Comparison of ENCODE assay signal across 19 cellular contexts in genomic region chr22:24030186-24030702, GRCh38. TPM values are rescaled to one million over a fixed set of nuclear protein-coding genes. Genes with fewer than 3 reads are reported as not detected.
A peak's percentile ranks its signal among the peaks of the same experiment; 100 is the strongest.
DNase-seq lines count a peak whose midpoint lies in the region; ATAC-seq and TF ChIP-seq lines count a peak whose summit lies in the region.
"Had no signal": no experiment of that assay in that cellular context is flagged by ENCODE, and none has a peak within 500 bp of the region (broad histone marks: within the 10 kb centered on the region; RNA-seq: fewer than 3 reads in every experiment).

No MANE protein-coding gene starts in this region.

- CTCF ChIA-PET in HEK293T (lab: Yijun Ruan, JAX) = no interaction called here

- peaks cover 22% of the 10 kb centered on the region for H3K4me1 Mint-ChIP-seq in activated T-helper 17 cell treated with anti-CD3 and anti-CD28 coated beads, Interleukin-2, amount 50 U/mL, for 72 hours
- H3K4me1 Mint-ChIP-seq in stimulated activated effector memory CD8-positive, alpha-beta T cell treated with anti-CD3 and anti-CD28 coated beads, Interleukin-12 subunit alpha, Interleukin-12 subunit beta, amount 100 ng/mL, for 72 hours = peaks cover 14% of the 10 kb centered on the region

- peak overlapping the region; percentile 39 for H3K27ac Mint-ChIP-seq in activated T-helper 17 cell treated with anti-CD3 and anti-CD28 coated beads, Interleukin-2, amount 50 U/mL, for 72 hours
- H3K27ac Mint-ChIP-seq in stimulated activated effector memory CD8-positive, alpha-beta T cell treated with anti-CD3 and anti-CD28 coated beads, Interleukin-12 subunit alpha, Interleukin-12 subunit beta, amount 100 ng/mL, for 72 hours = peak overlapping the region; percentile 20
- H3K27ac Mint-ChIP-seq: B cell, CD14-positive monocyte had no signal

- no peaks in the 10 kb centered on the region for H3K27me3 Mint-ChIP-seq in activated T-helper 17 cell treated with anti-CD3 and anti-CD28 coated beads, Interleukin-2, amount 50 U/mL, for 72 hours
- H3K27me3 Mint-ChIP-seq: B cell had no signal

- POLR2A ChIA-PET in HEK293T (lab: Yijun Ruan, JAX) = interaction anchor here (2.1 kb wide), 1 partner anchor 19 kb away, joined by 14 read pairs; the partner anchor contains the start of gene CABIN1

- peaks cover 27% of the 10 kb centered on the region for H3K36me3 Mint-ChIP-seq in activated T-helper 17 cell treated with anti-CD3 and anti-CD28 coated beads, Interleukin-2, amount 50 U/mL, for 72 hours (ENCODE audit: low read depth)
- H3K36me3 Mint-ChIP-seq in stimulated activated effector memory CD8-positive, alpha-beta T cell treated with anti-CD3 and anti-CD28 coated beads, Interleukin-12 subunit alpha, Interleukin-12 subunit beta, amount 100 ng/mL, for 72 hours = peaks cover 14% of the 10 kb centered on the region

- ATAC-seq in activated T-helper 17 cell treated with anti-CD3 and anti-CD28 coated beads, Interleukin-2, amount 50 U/mL, for 72 hours (replicated peaks) = no peak
- no peak for ATAC-seq in stimulated activated effector memory CD8-positive, alpha-beta T cell treated with anti-CD3 and anti-CD28 coated beads, Interleukin-12 subunit alpha, Interleukin-12 subunit beta, amount 100 ng/mL, for 72 hours
- no peak for ATAC-seq in HG02981 (IDR thresholded peaks at IDR 0.05; ENCODE audit: unreplicated experiment)
- ATAC-seq: A549 had no signal

- no peak overlapping the region for H3K4me3 Mint-ChIP-seq in activated T-helper 17 cell treated with anti-CD3 and anti-CD28 coated beads, Interleukin-2, amount 50 U/mL, for 72 hours
- H3K4me3 Mint-ChIP-seq in stimulated activated effector memory CD8-positive, alpha-beta T cell treated with anti-CD3 and anti-CD28 coated beads, Interleukin-12 subunit alpha, Interleukin-12 subunit beta, amount 100 ng/mL, for 72 hours = no peak overlapping the region
- H3K4me3 Mint-ChIP-seq: B cell, CD14-positive monocyte had no signal

- DNase-seq in NCI-H82 (lab: John Stamatoyannopoulos, UW) (peak; percentile 21), NCI-H82 treated with DMSO at 0.1 percent for 48 hours (lab: John Stamatoyannopoulos, UW; ENCODE audit: unreplicated experiment) (no peak), HEK293T (ENCODE audit: extremely low spot score) (peak; percentile 4), midbrain (lab: John Stamatoyannopoulos, UW) (no peak)
- no peak for DNase-seq in stimulated activated effector memory CD8-positive, alpha-beta T cell treated with anti-CD3 and anti-CD28 coated beads, Interleukin-12 subunit alpha, Interleukin-12 subunit beta, amount 100 ng/mL, for 72 hours (ENCODE audit: low spot score in 2 of 2)
- DNase-seq: KG1, NCI-H1105, NCI-H1694, NCI-H510A treated with DMSO at 0.1 percent for 48 hours, NCI-H774 had no signal

- H3K9me3 Mint-ChIP-seq in activated T-helper 17 cell treated with anti-CD3 and anti-CD28 coated beads, Interleukin-2, amount 50 U/mL, for 72 hours = no peaks in the 10 kb centered on the region
- no peaks in the 10 kb centered on the region for H3K9me3 Mint-ChIP-seq in stimulated activated effector memory CD8-positive, alpha-beta T cell treated with anti-CD3 and anti-CD28 coated beads, Interleukin-12 subunit alpha, Interleukin-12 subunit beta, amount 100 ng/mL, for 72 hours
- H3K9me3 Mint-ChIP-seq: CD14-positive monocyte had no signal

TF ChIP-seq in HEK293T, 16 proteins besides CTCF, POLR2A, EP300 and RAD21:
- TF ChIP-seq ELF4 (IDR thresholded peaks at IDR 0.05) = no peak
- no peak for TF ChIP-seq SP1 (IDR thresholded peaks at IDR 0.05)
- no peak for TF ChIP-seq ARNT (IDR thresholded peaks at IDR 0.05)
- no peak for TF ChIP-seq ZNF384 (IDR thresholded peaks at IDR 0.05)
- TF ChIP-seq HDGF (IDR thresholded peaks at IDR 0.05; ENCODE audit: borderline replicate concordance) = no peak
- TF ChIP-seq CTBP1 (IDR thresholded peaks at IDR 0.05; ENCODE audit: borderline replicate concordance) = no peak
- TF ChIP-seq FOXM1 (IDR thresholded peaks at IDR 0.05; ENCODE audit: borderline replicate concordance) = no peak
- no peak for TF ChIP-seq BHLHE40 (IDR thresholded peaks at IDR 0.05; ENCODE audit: borderline replicate concordance)
- TF ChIP-seq L3MBTL2 (conservative IDR thresholded peaks at IDR 0.05) = no peak
- TF ChIP-seq LEF1 (IDR thresholded peaks at IDR 0.05; ENCODE audit: borderline replicate concordance) = no peak
- TF ChIP-seq FOXK2 (IDR thresholded peaks at IDR 0.05) = no peak

RNA-seq across cellular contexts. Expression of gene CABIN1, which starts 19.1 kb away (rescaled TPM):
- 10 to 100 TPM; 98.0 to 99.4 TPM for total RNA-seq in activated T-helper 17 cell treated with anti-CD3 and anti-CD28 coated beads, Interleukin-2, amount 50 U/mL, for 72 hours

RNA-seq across cellular contexts. Expression of gene GSTT4, which starts 25.0 kb away (rescaled TPM):
- not detected for total RNA-seq in activated T-helper 17 cell treated with anti-CD3 and anti-CD28 coated beads, Interleukin-2, amount 50 U/mL, for 72 hours
- total RNA-seq: B cell; H1; HT-29; RPMI7951; T-helper 2 cell treated with Interferon-gamma antibody and Interleukin-4, amounts not matched to agents 100 ng/mL and 5 ng/mL, for 36 hours had no signal

RNA-seq across cellular contexts. Expression of gene GSTT2, which starts 50.3 kb away (rescaled TPM):
- total RNA-seq in activated T-helper 17 cell treated with anti-CD3 and anti-CD28 coated beads, Interleukin-2, amount 50 U/mL, for 72 hours = under 1 TPM in 1 of 2 donors, not detected in 1; 0.29 TPM
- total RNA-seq: B cell had no signal

RNA-seq across cellular contexts. Expression of gene DDT, which starts 56.0 kb away (rescaled TPM):
- total RNA-seq in activated T-helper 17 cell treated with anti-CD3 and anti-CD28 coated beads, Interleukin-2, amount 50 U/mL, for 72 hours = 100 to 1,000 TPM; 117 to 122 TPM

Comparison
In these comparisons a context has a peak if more than half of its experiments do, and no peak if none do; other contexts are left out.
1. DNase-seq: peak in NCI-H82 (single experiment) and HEK293T (single experiment); none in NCI-H82 treated with DMSO at 0.1 percent for 48 hours (single experiment), stimulated activated effector memory CD8-positive, alpha-beta T cell treated with anti-CD3 and anti-CD28 coated beads, Interleukin-12 subunit alpha, Interleukin-12 subunit beta, amount 100 ng/mL, for 72 hours (0 of 2) and midbrain (single experiment).